Comparison of ENCODE assay signal across 1 cellular context in genomic region chr2:219229375-219230200, GRCh38.
TF ChIP-seq lines count a peak whose summit lies in the region.

Gene ANKZF1, plus strand, starts transcription at chr2:219229806. Its CDS starts 452 bp downstream, at chr2:219230258.
Gene ATG9A, minus strand, starts transcription at chr2:219229636. Its CDS starts 1,612 bp downstream, at chr2:219228024.

TF ChIP-seq in HepG2, 621 proteins besides CTCF, POLR2A, EP300 and RAD21 (continued from another document and continues in another):
- TF ChIP-seq GPN1 (CRISPR knock-in tag; IDR thresholded peaks at IDR 0.05; ENCODE audit: borderline replicate concordance): no peak
- TF ChIP-seq NFYB (CRISPR knock-in tag; IDR thresholded peaks at IDR 0.05): peak; percentile 100
- TF ChIP-seq U2AF2 (IDR thresholded peaks at IDR 0.05; ENCODE audit: low read depth, low read length): no peak; the same call in 1 of the 2 replicates
- TF ChIP-seq ZNF777 (CRISPR knock-in tag; IDR thresholded peaks at IDR 0.05): no peak; the same call in none of the 2 replicates
- no peak for TF ChIP-seq NCOA2 (CRISPR knock-in tag; IDR thresholded peaks at IDR 0.05)
- TF ChIP-seq SP140L (CRISPR knock-in tag; IDR thresholded peaks at IDR 0.05; ENCODE audit: borderline replicate concordance): no peak
- TF ChIP-seq CEBPG (CRISPR knock-in tag; IDR thresholded peaks at IDR 0.05): peak; percentile 79
- 0 out of 4 replicates have a peak, but pooled peaks have one; percentile 1 to 8 for TF ChIP-seq MAFK (conservative IDR thresholded peaks at IDR 0.05 in 1 of 2, IDR thresholded peaks at IDR 0.05 in 1 of 2; ENCODE audit: low read length in 2 of 2)
- TF ChIP-seq MTF1 (CRISPR knock-in tag; IDR thresholded peaks at IDR 0.05): no peak
- peak; percentile 12; the same call in 1 of the 2 replicates for TF ChIP-seq JUN (CRISPR knock-in tag; IDR thresholded peaks at IDR 0.05)
- TF ChIP-seq FOXA3 (CRISPR knock-in tag; IDR thresholded peaks at IDR 0.05): 0 out of 2 replicates have a peak, but pooled peaks have one; percentile 42
- no peak for TF ChIP-seq STAT5B (CRISPR knock-in tag; IDR thresholded peaks at IDR 0.05)
- TF ChIP-seq, protein P1, sequence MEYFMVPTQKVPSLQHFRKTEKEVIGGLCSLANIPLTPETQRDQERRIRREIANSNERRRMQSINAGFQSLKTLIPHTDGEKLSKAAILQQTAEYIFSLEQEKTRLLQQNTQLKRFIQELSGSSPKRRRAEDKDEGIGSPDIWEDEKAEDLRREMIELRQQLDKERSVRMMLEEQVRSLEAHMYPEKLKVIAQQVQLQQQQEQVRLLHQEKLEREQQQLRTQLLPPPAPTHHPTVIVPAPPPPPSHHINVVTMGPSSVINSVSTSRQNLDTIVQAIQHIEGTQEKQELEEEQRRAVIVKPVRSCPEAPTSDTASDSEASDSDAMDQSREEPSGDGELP (IDR thresholded peaks at IDR 0.05; ENCODE audit: borderline replicate concordance, low read depth): no peak
- no peak for TF ChIP-seq TRIM24 (CRISPR knock-in tag; IDR thresholded peaks at IDR 0.05)
- peak; percentile 55 for TF ChIP-seq GATAD2A (CRISPR knock-in tag; IDR thresholded peaks at IDR 0.05)
- no peak for TF ChIP-seq MED8 (CRISPR knock-in tag; IDR thresholded peaks at IDR 0.05; ENCODE audit: insufficient replicate concordance)
- TF ChIP-seq EEA1 (CRISPR knock-in tag; IDR thresholded peaks at IDR 0.05; ENCODE audit: borderline replicate concordance): no peak
- TF ChIP-seq NRL (CRISPR knock-in tag; IDR thresholded peaks at IDR 0.05; ENCODE audit: borderline replicate concordance): 0 out of 2 replicates have a peak, but pooled peaks have one; percentile 28
- TF ChIP-seq ZNF101 (CRISPR knock-in tag; IDR thresholded peaks at IDR 0.05; ENCODE audit: borderline replicate concordance, low read depth): no peak
- no peak for TF ChIP-seq SMC3 (IDR thresholded peaks at IDR 0.05; ENCODE audit: low read length)
- peak; percentile 71 for TF ChIP-seq ONECUT2 (CRISPR knock-in tag; IDR thresholded peaks at IDR 0.05)
- TF ChIP-seq ATF7 (IDR thresholded peaks at IDR 0.05): no peak
- TF ChIP-seq ATF7 (CRISPR knock-in tag; IDR thresholded peaks at IDR 0.05): no peak
- no peak for TF ChIP-seq PPARG (CRISPR knock-in tag; conservative IDR thresholded peaks at IDR 0.05)
- peak; percentile 87 for TF ChIP-seq ZNF574 (CRISPR knock-in tag; IDR thresholded peaks at IDR 0.05)
- 0 out of 2 replicates have a peak, but pooled peaks have one; percentile 54 for TF ChIP-seq ZNF121 (CRISPR knock-in tag; IDR thresholded peaks at IDR 0.05)
- TF ChIP-seq ZBTB8A (CRISPR knock-in tag; IDR thresholded peaks at IDR 0.05; ENCODE audit: borderline replicate concordance, low read depth): no peak
- TF ChIP-seq, protein P2, sequence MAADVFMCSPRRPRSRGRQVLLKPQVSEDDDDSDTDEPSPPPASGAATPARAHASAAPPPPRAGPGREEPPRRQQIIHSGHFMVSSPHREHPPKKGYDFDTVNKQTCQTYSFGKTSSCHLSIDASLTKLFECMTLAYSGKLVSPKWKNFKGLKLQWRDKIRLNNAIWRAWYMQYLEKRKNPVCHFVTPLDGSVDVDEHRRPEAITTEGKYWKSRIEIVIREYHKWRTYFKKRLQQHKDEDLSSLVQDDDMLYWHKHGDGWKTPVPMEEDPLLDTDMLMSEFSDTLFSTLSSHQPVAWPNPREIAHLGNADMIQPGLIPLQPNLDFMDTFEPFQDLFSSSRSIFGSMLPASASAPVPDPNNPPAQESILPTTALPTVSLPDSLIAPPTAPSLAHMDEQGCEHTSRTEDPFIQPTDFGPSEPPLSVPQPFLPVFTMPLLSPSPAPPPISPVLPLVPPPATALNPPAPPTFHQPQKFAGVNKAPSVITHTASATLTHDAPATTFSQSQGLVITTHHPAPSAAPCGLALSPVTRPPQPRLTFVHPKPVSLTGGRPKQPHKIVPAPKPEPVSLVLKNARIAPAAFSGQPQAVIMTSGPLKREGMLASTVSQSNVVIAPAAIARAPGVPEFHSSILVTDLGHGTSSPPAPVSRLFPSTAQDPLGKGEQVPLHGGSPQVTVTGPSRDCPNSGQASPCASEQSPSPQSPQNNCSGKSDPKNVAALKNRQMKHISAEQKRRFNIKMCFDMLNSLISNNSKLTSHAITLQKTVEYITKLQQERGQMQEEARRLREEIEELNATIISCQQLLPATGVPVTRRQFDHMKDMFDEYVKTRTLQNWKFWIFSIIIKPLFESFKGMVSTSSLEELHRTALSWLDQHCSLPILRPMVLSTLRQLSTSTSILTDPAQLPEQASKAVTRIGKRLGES (CRISPR knock-in tag; IDR thresholded peaks at IDR 0.05; ENCODE audit: borderline replicate concordance): peak; percentile 28; the same call in 1 of the 2 replicates
- no peak for TF ChIP-seq GTF3A (CRISPR knock-in tag; conservative IDR thresholded peaks at IDR 0.05)
- 0 out of 2 replicates have a peak, but pooled peaks have one; percentile 8 for TF ChIP-seq MEIS1 (CRISPR knock-in tag; IDR thresholded peaks at IDR 0.05; ENCODE audit: borderline replicate concordance)
- TF ChIP-seq ZNF335 (CRISPR knock-in tag; IDR thresholded peaks at IDR 0.05): peak; percentile 54; the same call in 1 of the 2 replicates
- no peak for TF ChIP-seq HNRNPH1 (optimal IDR thresholded peaks at IDR 0.05; ENCODE audit: low read depth, low read length)
- 0 out of 2 replicates have a peak, but pooled peaks have one; percentile 47 for TF ChIP-seq ZNF639 (CRISPR knock-in tag; conservative IDR thresholded peaks at IDR 0.05)
- no peak; the same call in 1 of the 2 replicates for TF ChIP-seq TBP (CRISPR knock-in tag; IDR thresholded peaks at IDR 0.05)
- no peak for TF ChIP-seq ZNF660 (CRISPR knock-in tag; IDR thresholded peaks at IDR 0.05; ENCODE audit: borderline replicate concordance, low read depth)
- no peak for TF ChIP-seq HOXA7 (CRISPR knock-in tag; IDR thresholded peaks at IDR 0.05)
- no peak for TF ChIP-seq ZNF460 (CRISPR knock-in tag; IDR thresholded peaks at IDR 0.05; ENCODE audit: borderline replicate concordance)
- TF ChIP-seq ZNF142 (CRISPR knock-in tag; IDR thresholded peaks at IDR 0.05): peak; percentile 76; the same call in 1 of the 2 replicates
- TF ChIP-seq RAD51 (IDR thresholded peaks at IDR 0.05; ENCODE audit: borderline replicate concordance): no peak
- TF ChIP-seq SAP130 (CRISPR knock-in tag; IDR thresholded peaks at IDR 0.05; ENCODE audit: low read depth): peak; percentile 94
- TF ChIP-seq, protein P3, sequence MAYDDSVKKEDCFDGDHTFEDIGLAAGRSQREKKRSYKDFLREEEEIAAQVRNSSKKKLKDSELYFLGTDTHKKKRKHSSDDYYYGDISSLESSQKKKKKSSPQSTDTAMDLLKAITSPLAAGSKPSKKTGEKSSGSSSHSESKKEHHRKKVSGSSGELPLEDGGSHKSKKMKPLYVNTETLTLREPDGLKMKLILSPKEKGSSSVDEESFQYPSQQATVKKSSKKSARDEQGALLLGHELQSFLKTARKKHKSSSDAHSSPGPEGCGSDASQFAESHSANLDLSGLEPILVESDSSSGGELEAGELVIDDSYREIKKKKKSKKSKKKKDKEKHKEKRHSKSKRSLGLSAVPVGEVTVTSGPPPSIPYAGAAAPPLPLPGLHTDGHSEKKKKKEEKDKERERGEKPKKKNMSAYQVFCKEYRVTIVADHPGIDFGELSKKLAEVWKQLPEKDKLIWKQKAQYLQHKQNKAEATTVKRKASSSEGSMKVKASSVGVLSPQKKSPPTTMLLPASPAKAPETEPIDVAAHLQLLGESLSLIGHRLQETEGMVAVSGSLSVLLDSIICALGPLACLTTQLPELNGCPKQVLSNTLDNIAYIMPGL (CRISPR knock-in tag; IDR thresholded peaks at IDR 0.05; ENCODE audit: borderline replicate concordance in 1 of 2, low read depth in 1 of 2): peak; percentile 75; a peak in 3 of 4 replicates
- TF ChIP-seq SSRP1 (CRISPR knock-in tag; IDR thresholded peaks at IDR 0.05): peak; percentile 67; the same call in 1 of the 2 replicates
- TF ChIP-seq, protein P4, sequence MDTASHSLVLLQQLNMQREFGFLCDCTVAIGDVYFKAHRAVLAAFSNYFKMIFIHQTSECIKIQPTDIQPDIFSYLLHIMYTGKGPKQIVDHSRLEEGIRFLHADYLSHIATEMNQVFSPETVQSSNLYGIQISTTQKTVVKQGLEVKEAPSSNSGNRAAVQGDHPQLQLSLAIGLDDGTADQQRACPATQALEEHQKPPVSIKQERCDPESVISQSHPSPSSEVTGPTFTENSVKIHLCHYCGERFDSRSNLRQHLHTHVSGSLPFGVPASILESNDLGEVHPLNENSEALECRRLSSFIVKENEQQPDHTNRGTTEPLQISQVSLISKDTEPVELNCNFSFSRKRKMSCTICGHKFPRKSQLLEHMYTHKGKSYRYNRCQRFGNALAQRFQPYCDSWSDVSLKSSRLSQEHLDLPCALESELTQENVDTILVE (CRISPR knock-in tag; IDR thresholded peaks at IDR 0.05): peak; percentile 68
- TF ChIP-seq MEIS2 (CRISPR knock-in tag; IDR thresholded peaks at IDR 0.05): peak; percentile 49
- peak; percentile 19; the same call in 1 of the 2 replicates for TF ChIP-seq ARNT2 (CRISPR knock-in tag; IDR thresholded peaks at IDR 0.05; ENCODE audit: low read depth)
- TF ChIP-seq RXRA (CRISPR knock-in tag; IDR thresholded peaks at IDR 0.05): no peak
- no peak for TF ChIP-seq SETDB1 (CRISPR knock-in tag; IDR thresholded peaks at IDR 0.05; ENCODE audit: borderline replicate concordance)
- TF ChIP-seq ZSCAN22 (CRISPR knock-in tag; IDR thresholded peaks at IDR 0.05): no peak
- TF ChIP-seq CHCHD3 (CRISPR knock-in tag; IDR thresholded peaks at IDR 0.05): 0 out of 2 replicates have a peak, but pooled peaks have one; percentile 57
